Comparison of ENCODE assay signal across 16 cellular contexts in genomic region chr20:47605673-47606413, GRCh38.
DNase-seq lines count a peak whose midpoint lies in the region; TF ChIP-seq lines count a peak whose summit lies in the region.
"Had no signal": no experiment of that assay in that cellular context is flagged by ENCODE, and none has a peak within 500 bp of the region (broad histone marks: within the 10 kb centered on the region; RNA-seq: fewer than 3 reads in every experiment).

No MANE protein-coding gene starts in this region.

- peaks cover 48% of the 10 kb centered on the region for H3K36me3 Mint-ChIP-seq in activated CD4-positive, alpha-beta T cell treated with anti-CD3 and anti-CD28 coated beads, Interleukin-2, amount 10 ng/mL, durations not matched to agents 7 days and 5 days (ENCODE audit: low read depth)
- peaks cover 25% of the 10 kb centered on the region for H3K36me3 Mint-ChIP-seq in activated CD4-positive, alpha-beta memory T cell treated with anti-CD3 and anti-CD28 coated beads for 36 hours
- H3K36me3 Mint-ChIP-seq in mesothelial cell of epicardium: peaks cover 12% of the 10 kb centered on the region

- H3K27me3 Mint-ChIP-seq in activated CD4-positive, alpha-beta T cell treated with anti-CD3 and anti-CD28 coated beads, Interleukin-2, amount 10 ng/mL, durations not matched to agents 7 days and 5 days: no peaks in the 10 kb centered on the region
- no peaks in the 10 kb centered on the region for H3K27me3 Mint-ChIP-seq in activated CD4-positive, alpha-beta memory T cell treated with anti-CD3 and anti-CD28 coated beads for 36 hours
- no peaks in the 10 kb centered on the region for H3K27me3 Mint-ChIP-seq in mesothelial cell of epicardium (ENCODE audit: low read depth)

- no peak for TF ChIP-seq CTCF in mesothelial cell of epicardium (IDR thresholded peaks at IDR 0.05; ENCODE audit: unreplicated experiment)

- peaks cover 2% of the 10 kb centered on the region for H3K9me3 Mint-ChIP-seq in activated CD4-positive, alpha-beta T cell treated with anti-CD3 and anti-CD28 coated beads, Interleukin-2, amount 10 ng/mL, durations not matched to agents 7 days and 5 days
- peaks cover 6% of the 10 kb centered on the region for H3K9me3 Mint-ChIP-seq in activated CD4-positive, alpha-beta memory T cell treated with anti-CD3 and anti-CD28 coated beads for 36 hours
- H3K9me3 Mint-ChIP-seq in mesothelial cell of epicardium: no peaks in the 10 kb centered on the region

- CTCF ChIA-PET in activated CD4-positive, alpha-beta T cell treated with anti-CD3 and anti-CD28 coated beads, Interleukin-2, amount 10 ng/mL, durations not matched to agents 7 days and 5 days (lab: Charles Lee): interaction anchor here (0.8 kb wide), 1 partner anchor 41 kb away, joined by 3 read pairs; no protein-coding TSS in a partner anchor
- CTCF ChIA-PET in activated CD4-positive, alpha-beta memory T cell treated with anti-CD3 and anti-CD28 coated beads for 36 hours (lab: Charles Lee): interaction anchor here (0.6 to 1.0 kb wide), 2 partner anchors 15 to 101 kb away, joined by 3 to 4 read pairs; no protein-coding TSS in a partner anchor

- H3K4me1 Mint-ChIP-seq in activated CD4-positive, alpha-beta T cell treated with anti-CD3 and anti-CD28 coated beads, Interleukin-2, amount 10 ng/mL, durations not matched to agents 7 days and 5 days: peaks cover 86% of the 10 kb centered on the region
- peaks cover 83% of the 10 kb centered on the region for H3K4me1 Mint-ChIP-seq in activated CD4-positive, alpha-beta memory T cell treated with anti-CD3 and anti-CD28 coated beads for 36 hours (ENCODE audit: low read depth)
- H3K4me1 Mint-ChIP-seq in mesothelial cell of epicardium: peaks cover 38% of the 10 kb centered on the region

- POLR2A ChIA-PET in activated CD4-positive, alpha-beta T cell treated with anti-CD3 and anti-CD28 coated beads, Interleukin-2, amount 10 ng/mL, durations not matched to agents 7 days and 5 days (lab: Charles Lee): no interaction called here
- POLR2A ChIA-PET in activated CD4-positive, alpha-beta memory T cell treated with anti-CD3 and anti-CD28 coated beads for 36 hours (lab: Charles Lee): no interaction called here

- H3K4me3 Mint-ChIP-seq in activated CD4-positive, alpha-beta T cell treated with anti-CD3 and anti-CD28 coated beads, Interleukin-2, amount 10 ng/mL, durations not matched to agents 7 days and 5 days: peak overlapping the region; percentile 9
- H3K4me3 Mint-ChIP-seq in activated CD4-positive, alpha-beta memory T cell treated with anti-CD3 and anti-CD28 coated beads for 36 hours: no peak overlapping the region
- no peak overlapping the region for H3K4me3 Mint-ChIP-seq in mesothelial cell of epicardium

- no peak for DNase-seq in activated CD4-positive, alpha-beta T cell treated with anti-CD3 and anti-CD28 coated beads, Interleukin-2, amount 10 ng/mL, durations not matched to agents 7 days and 5 days
- no peak for DNase-seq in activated CD4-positive, alpha-beta T cell treated with anti-CD3 and anti-CD28 coated beads, Interleukin-2, amount 50 U/mL, for 1 hour
- DNase-seq in DMS153 treated with DMSO at 0.1 percent for 48 hours (lab: John Stamatoyannopoulos, UW; ENCODE audit: unreplicated experiment) (peak; percentile 76), mesothelial cell of epicardium (ENCODE audit: low spot score in 2 of 2, unreplicated experiment in 2 of 2) (no peak), posterior cingulate gyrus (no peak)
- no peak for DNase-seq in activated CD4-positive, alpha-beta memory T cell treated with anti-CD3 and anti-CD28 coated beads for 36 hours
- DNase-seq in stimulated activated CD4-positive, alpha-beta T cell treated with anti-CD3 and anti-CD28 coated beads, Interleukin-15, amount 100 ng/mL, for 24 hours: no peak
- DNase-seq in effector CD4-positive, alpha-beta T cell: no peak
- DNase-seq: activated effector memory CD4-positive, alpha-beta T cell treated with Interleukin-2 at 50 U/mL for 16 hours; DMS 273 treated with DMSO at 0.1 percent for 48 hours; KBM-7; left lung; NCI-H1694; NCI-H526 treated with DMSO at 0.1 percent for 48 hours; stimulated activated CD4-positive, alpha-beta T cell treated with anti-CD3 and anti-CD28 coated beads, Interleukin-2, amount 100 ng/mL, for 24 hours; upper lobe of left lung had no signal

- H3K27ac Mint-ChIP-seq in activated CD4-positive, alpha-beta T cell treated with anti-CD3 and anti-CD28 coated beads, Interleukin-2, amount 10 ng/mL, durations not matched to agents 7 days and 5 days: peak overlapping the region; percentile 81
- peak overlapping the region; percentile 98 for H3K27ac Mint-ChIP-seq in activated CD4-positive, alpha-beta memory T cell treated with anti-CD3 and anti-CD28 coated beads for 36 hours
- peak overlapping the region; percentile 7 for H3K27ac Mint-ChIP-seq in mesothelial cell of epicardium

- intact Hi-C loops in activated CD4-positive, alpha-beta memory T cell treated with anti-CD3 and anti-CD28 coated beads for 36 hours (cut with micrococcal nuclease): loop anchor here (5.0 kb wide), 1 partner anchor 39 kb away; no protein-coding TSS in a partner anchor
- intact Hi-C loops in posterior cingulate gyrus (cut with DNase I): no loop called here

Comparison
In these comparisons a context has a peak if more than half of its experiments do, and no peak if none do; other contexts are left out.
1. H3K27ac Mint-ChIP-seq: peak in every context shown above with its lines; median percentile 98 in activated CD4-positive, alpha-beta memory T cell treated with anti-CD3 and anti-CD28 coated beads for 36 hours; 81 in activated CD4-positive, alpha-beta T cell treated with anti-CD3 and anti-CD28 coated beads, Interleukin-2, amount 10 ng/mL, durations not matched to agents 7 days and 5 days; 7 in mesothelial cell of epicardium.